In genomic region chr2:207166039-207166348, GRCh38 we compare ENCODE assay signal across 8 cellular contexts.
DNase-seq lines count a peak whose midpoint lies in the region; ATAC-seq and TF ChIP-seq lines count a peak whose summit lies in the region.

No MANE protein-coding gene starts in this region.

- ATAC-seq in HG03439 (IDR thresholded peaks at IDR 0.05; ENCODE audit: unreplicated experiment): peak; percentile 97

- H3K27me3 ChIP-seq in layer of hippocampus (ENCODE audit: control insufficient read depth, insufficient read depth, low read length): no peaks in the 10 kb centered on the region

- TF ChIP-seq CTCF in AG09319 (IDR thresholded peaks at IDR 0.05; ENCODE audit: low read depth, low read length): no peak

- H3K27ac ChIP-seq in layer of hippocampus (ENCODE audit: low read depth, low read length): peak overlapping the region; percentile 100

- DNase-seq in AG09319 (ENCODE audit: extremely low read depth, low read depth) (peak; percentile 99), GM19240 (ENCODE audit: insufficient read length, low spot score) (peak; percentile 68), NCI-H510A treated with DMSO at 0.1 percent for 48 hours (lab: John Stamatoyannopoulos, UW) (peak; percentile 96), cortex of kidney (lab: John Stamatoyannopoulos, UW) (peak; percentile 56)
- DNase-seq in activated CD4-positive, alpha-beta T cell treated with anti-CD3 and anti-CD28 coated beads, Interleukin-2, amount 50 U/mL, for 24 hours (ENCODE audit: low read depth in 1 of 2, low spot score in 1 of 2): peak; percentile 85 to 95
- peak; percentile 84 to 89 for DNase-seq in stimulated activated CD4-positive, alpha-beta T cell treated with anti-CD3 and anti-CD28 coated beads, Interleukin-1b, Interleukin-23, amount 100 ng/mL, for 1 hour (ENCODE audit: low read depth in 2 of 2)

Comparison
In these comparisons a context has a peak if more than half of its experiments do, and no peak if none do; other contexts are left out.
1. Peak in every context shown above with its lines: DNase-seq, ATAC-seq and H3K27ac ChIP-seq.